In the genomic region with DNA sequence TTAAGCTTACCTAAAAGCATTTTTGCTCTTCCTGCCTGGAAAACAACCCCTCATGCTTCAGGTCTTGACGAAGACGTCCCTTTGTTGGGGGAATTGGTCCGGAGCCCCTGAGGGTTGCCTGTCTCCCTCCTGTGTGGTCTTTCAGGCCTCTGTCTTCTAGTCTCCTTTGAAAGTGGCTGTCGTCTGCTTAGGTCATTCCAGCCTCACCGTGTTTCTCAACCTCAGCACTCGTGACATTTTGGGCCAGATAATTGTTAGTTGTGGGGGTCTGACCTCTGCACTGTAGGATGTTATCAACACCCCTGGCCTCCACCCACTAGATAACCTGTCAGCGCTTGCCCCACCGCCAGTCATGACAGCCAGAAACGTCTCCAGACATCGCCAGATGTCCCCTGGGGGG, we compare ENCODE assay signal across 15 cellular contexts.
DNase-seq lines count a peak whose midpoint lies in the region; ATAC-seq and TF ChIP-seq lines count a peak whose summit lies in the region.
"Had no signal": no experiment of that assay in that cellular context is flagged by ENCODE, and none has a peak within 500 bp of the region (broad histone marks: within the 10 kb centered on the region; RNA-seq: fewer than 3 reads in every experiment).

No MANE protein-coding gene starts in this region.

- H3K27me3 ChIP-seq in Caco-2 (replicated peaks; ENCODE audit: control insufficient read depth, insufficient read depth, low read length) (no peaks in the 10 kb centered on the region; the same call in 1 of the 2 replicates), Karpas-422 (ENCODE audit: low read length) (0 out of 2 replicates have a peak, but pooled peaks cover 4% of the 10 kb centered on the region)
- H3K27me3 ChIP-seq: Peyer's patch had no signal

- POLR2A ChIA-PET in Caco-2 (lab: Charles Lee) = no interaction called here
- POLR2A ChIA-PET in HEK293T (lab: Yijun Ruan, JAX) = no interaction called here

- intact Hi-C loops in Caco-2 (cut with micrococcal nuclease; ENCODE audit: unreplicated experiment) = no loop called here
- intact Hi-C loops in left colon (cut with DNase I, micrococcal nuclease) = no loop called here
- intact Hi-C loops in sciatic nerve (cut with DNase I) = no loop called here
- intact Hi-C loops in activated CD4-positive, alpha-beta T cell treated with anti-CD3 and anti-CD28 coated beads, Interleukin-2, amount 10 ng/mL, durations not matched to agents 24 days and 14 days (cut with micrococcal nuclease) = no loop called here

- peaks cover 31% of the 10 kb centered on the region for H3K36me3 Mint-ChIP-seq in Caco-2 (ENCODE audit: insufficient read depth, unreplicated experiment)
- no peaks in the 10 kb centered on the region for H3K36me3 Mint-ChIP-seq in activated CD4-positive, alpha-beta T cell treated with anti-CD3 and anti-CD28 coated beads, Interleukin-2, amount 10 ng/mL, durations not matched to agents 24 days and 14 days (ENCODE audit: low read depth)

- H3K36me3 ChIP-seq in Caco-2 (ENCODE audit: control insufficient read depth, insufficient read depth, low read length) (peaks cover 2% of the 10 kb centered on the region; the same call in 1 of the 2 replicates), Karpas-422 (ENCODE audit: insufficient read depth, low read length) (no peaks in the 10 kb centered on the region)

- ATAC-seq in left colon = peak; percentile 5
- peak; percentile 40 for ATAC-seq in sciatic nerve
- ATAC-seq: HepG2 had no signal

- H2AFZ ChIP-seq in Karpas-422 (ENCODE audit: low read length) = no peak overlapping the region

- no peaks in the 10 kb centered on the region for H3K27me3 Mint-ChIP-seq in Caco-2 (ENCODE audit: insufficient read depth, unreplicated experiment)
- H3K27me3 Mint-ChIP-seq in activated CD4-positive, alpha-beta T cell treated with anti-CD3 and anti-CD28 coated beads, Interleukin-2, amount 10 ng/mL, durations not matched to agents 24 days and 14 days = peaks cover 9% of the 10 kb centered on the region

- DNase-seq in Caco-2 (no peak), Karpas-422 (peak; percentile 17), left colon (no peak), sciatic nerve (ENCODE audit: low spot score) (no peak), HEK293T (ENCODE audit: extremely low spot score) (no peak), activated gamma-delta T cell (lab: John Stamatoyannopoulos, UW) (no peak)
- DNase-seq in activated CD4-positive, alpha-beta T cell treated with anti-CD3 and anti-CD28 coated beads, Interleukin-2, amount 10 ng/mL, durations not matched to agents 24 days and 14 days = no peak
- DNase-seq: ACHN, MM.1S, NCI-H1105 treated with DMSO at 0.1 percent for 48 hours, NCI-H187, NCI-H2171 treated with DMSO at 0.1 percent for 48 hours, Peyer's patch, SHP77 treated with DMSO at 0.1 percent for 48 hours had no signal

- H3K79me2 ChIP-seq in Karpas-422 (ENCODE audit: low read length) = no peaks in the 10 kb centered on the region

- no peaks in the 10 kb centered on the region for H3K9me2 ChIP-seq in Karpas-422 (replicated peaks; ENCODE audit: insufficient read depth, low read length)

- CTCF ChIA-PET in Caco-2 (lab: Charles Lee) = no interaction called here
- CTCF ChIA-PET in HEK293T (lab: Yijun Ruan, JAX) = no interaction called here

- H3K9me3 ChIP-seq in Caco-2 (no peaks in the 10 kb centered on the region), Karpas-422 (ENCODE audit: low read length) (no peaks in the 10 kb centered on the region)
- H3K9me3 ChIP-seq: Peyer's patch had no signal

- no peak overlapping the region for H3K4me3 ChIP-seq in Caco-2 (ENCODE audit: low read depth, low read length)
- no peak overlapping the region for H3K4me3 ChIP-seq in Karpas-422 (ENCODE audit: low read length)
- H3K4me3 ChIP-seq: Peyer's patch had no signal

- BruUV-seq in Caco-2 (replicated peaks; lab: Mats Ljungman, UMichigan) = no TSS peak

- no peak overlapping the region for H3K9ac ChIP-seq in Karpas-422 (ENCODE audit: low read length)

- peak overlapping the region; percentile 5 for H3K4me3 Mint-ChIP-seq in Caco-2 (ENCODE audit: unreplicated experiment)
- H3K4me3 Mint-ChIP-seq in activated CD4-positive, alpha-beta T cell treated with anti-CD3 and anti-CD28 coated beads, Interleukin-2, amount 10 ng/mL, durations not matched to agents 24 days and 14 days = no peak overlapping the region

- TF ChIP-seq CTCF in Caco-2 (IDR thresholded peaks at IDR 0.05; ENCODE audit: insufficient read depth in 1 of 2, low read depth in 1 of 2, low read length in 1 of 2, severe bottlenecking in 1 of 2, unreplicated experiment in 1 of 2) = no peak

- no peaks in the 10 kb centered on the region for H3K4me1 Mint-ChIP-seq in Caco-2 (ENCODE audit: low read depth, unreplicated experiment)
- no peaks in the 10 kb centered on the region for H3K4me1 Mint-ChIP-seq in activated CD4-positive, alpha-beta T cell treated with anti-CD3 and anti-CD28 coated beads, Interleukin-2, amount 10 ng/mL, durations not matched to agents 24 days and 14 days

- no peaks in the 10 kb centered on the region for H3K9me3 Mint-ChIP-seq in Caco-2 (ENCODE audit: unreplicated experiment)
- H3K9me3 Mint-ChIP-seq in activated CD4-positive, alpha-beta T cell treated with anti-CD3 and anti-CD28 coated beads, Interleukin-2, amount 10 ng/mL, durations not matched to agents 24 days and 14 days = no peaks in the 10 kb centered on the region

- H4K20me1 ChIP-seq in Karpas-422 (ENCODE audit: insufficient read depth, low read depth, low read length) = no peaks in the 10 kb centered on the region

- H3K4me1 ChIP-seq in Caco-2 (no peaks in the 10 kb centered on the region), Karpas-422 (ENCODE audit: low read length) (peaks cover 8% of the 10 kb centered on the region; the same call in 1 of the 2 replicates)
- H3K4me1 ChIP-seq: Peyer's patch had no signal

- H3K27ac Mint-ChIP-seq in Caco-2 (ENCODE audit: unreplicated experiment) = no peak overlapping the region
- H3K27ac Mint-ChIP-seq in activated CD4-positive, alpha-beta T cell treated with anti-CD3 and anti-CD28 coated beads, Interleukin-2, amount 10 ng/mL, durations not matched to agents 24 days and 14 days = no peak overlapping the region

- H3K4me2 ChIP-seq in Karpas-422 (ENCODE audit: low read depth, low read length, poor library complexity, severe bottlenecking) = no peak overlapping the region

- H3K27ac ChIP-seq in Karpas-422 (ENCODE audit: low read length) = no peak overlapping the region
- H3K27ac ChIP-seq: Peyer's patch had no signal

TF ChIP-seq in HEK293T, 16 proteins besides CTCF, POLR2A, EP300 and RAD21:
- no peak for TF ChIP-seq FOXA1 (IDR thresholded peaks at IDR 0.05)
- TF ChIP-seq SP1 (IDR thresholded peaks at IDR 0.05) = no peak
